Comparison of ENCODE assay signal across 8 cellular contexts in genomic region chr2:202634556-202635440, GRCh38. TPM values are rescaled to one million over a fixed set of nuclear protein-coding genes. Genes with fewer than 3 reads are reported as not detected.
DNase-seq lines count a peak whose midpoint lies in the region; ATAC-seq and TF ChIP-seq lines count a peak whose summit lies in the region.

Gene FAM117B (plus strand): TSS chr2:202634969. CDS start chr2:202635188, 219 bp downstream.

- no peaks in the 10 kb centered on the region for H3K36me3 ChIP-seq in CD4-positive, alpha-beta memory T cell (ENCODE audit: insufficient read depth, low read length)
- no peaks in the 10 kb centered on the region for H3K36me3 ChIP-seq in right lobe of liver

- CTCF ChIA-PET in CD4-positive, alpha-beta memory T cell (lab: Charles Lee; ENCODE audit: partially characterized antibody), result interaction anchor here (1.0 to 3.2 kb wide), 5 partner anchors 8 to 236 kb away, joined by 3 to 23 read pairs (median 4); no protein-coding TSS in a partner anchor
- CTCF ChIA-PET in activated CD4-positive, alpha-beta memory T cell treated with anti-CD3 and anti-CD28 coated beads for 36 hours (lab: Charles Lee), result interaction anchor here (1.1 to 3.2 kb wide), 4 partner anchors 21 to 66 kb away, joined by 3 to 17 read pairs (median 4); no protein-coding TSS in a partner anchor

- no peaks in the 10 kb centered on the region for H3K9me3 ChIP-seq in CD4-positive, alpha-beta memory T cell (ENCODE audit: control insufficient read depth in 1 of 2, low read length in 2 of 2)
- H3K9me3 ChIP-seq in right lobe of liver, result no peaks in the 10 kb centered on the region

- peak; percentile 86 for ATAC-seq in GM19455 (IDR thresholded peaks at IDR 0.05; ENCODE audit: unreplicated experiment)
- ATAC-seq in right lobe of liver, result peak; percentile 93 to 97 (median 94)

- H3K27me3 Mint-ChIP-seq in CD4-positive, alpha-beta memory T cell, result no peaks in the 10 kb centered on the region
- H3K27me3 Mint-ChIP-seq in activated CD4-positive, alpha-beta memory T cell treated with anti-CD3 and anti-CD28 coated beads for 36 hours, result no peaks in the 10 kb centered on the region

- peak; percentile 95 to 99 (median 97) for DNase-seq in CD4-positive, alpha-beta memory T cell
- peak; percentile 98 for DNase-seq in HK-2 (ENCODE audit: unreplicated experiment)
- peak; percentile 94 for DNase-seq in NCI-H82 treated with DMSO at 0.1 percent for 48 hours (lab: John Stamatoyannopoulos, UW; ENCODE audit: unreplicated experiment)
- peak; percentile 99 for DNase-seq in activated CD4-positive, alpha-beta memory T cell treated with anti-CD3 and anti-CD28 coated beads for 36 hours
- DNase-seq in dorsolateral prefrontal cortex, result peak; percentile 96 to 99 (median 98)
- peak; percentile 99 for DNase-seq in right lobe of liver
- DNase-seq in stimulated activated CD4-positive, alpha-beta T cell treated with anti-CD3 and anti-CD28 coated beads, Interleukin-4, amount 100 ng/mL, for 24 hours, result peak; percentile 98

- peaks cover 36 to 48% (median 42%) of the 10 kb centered on the region in 4 donors for H3K4me1 Mint-ChIP-seq in CD4-positive, alpha-beta memory T cell
- peaks cover 43% of the 10 kb centered on the region for H3K4me1 Mint-ChIP-seq in activated CD4-positive, alpha-beta memory T cell treated with anti-CD3 and anti-CD28 coated beads for 36 hours (ENCODE audit: low read depth)

- H3K36me3 Mint-ChIP-seq in CD4-positive, alpha-beta memory T cell, result peaks cover 0 to 12% of the 10 kb centered on the region in 2 donors
- peaks cover 5% of the 10 kb centered on the region for H3K36me3 Mint-ChIP-seq in activated CD4-positive, alpha-beta memory T cell treated with anti-CD3 and anti-CD28 coated beads for 36 hours

- H3K27ac ChIP-seq in CD4-positive, alpha-beta memory T cell (ENCODE audit: low read depth, low read length), result peak within 1 kb of the TSS; percentile 67
- H3K27ac ChIP-seq in dorsolateral prefrontal cortex (peak within 1 kb of the TSS; percentile 59 to 98 (median 91)), right lobe of liver (peak within 1 kb of the TSS; percentile 56 to 90 (median 89))

- H3K9me3 Mint-ChIP-seq in CD4-positive, alpha-beta memory T cell, result no peaks in the 10 kb centered on the region
- no peaks in the 10 kb centered on the region for H3K9me3 Mint-ChIP-seq in activated CD4-positive, alpha-beta memory T cell treated with anti-CD3 and anti-CD28 coated beads for 36 hours

- 0% methylated on average over 4 of the region's 83 CpGs for WGBS in right lobe of liver (ENCODE audit: insufficient coverage, low coverage, low lambda C conversion rate, missing lambda C conversion rate)

- H3K4me1 ChIP-seq in CD4-positive, alpha-beta memory T cell (ENCODE audit: insufficient read depth, low read length), result peaks cover 52% of the 10 kb centered on the region
- peaks cover 0 to 18% (median 3%) of the 10 kb centered on the region in 4 donors for H3K4me1 ChIP-seq in right lobe of liver

- peak within 1 kb of the TSS; percentile 55 to 72 for H3K4me3 ChIP-seq in CD4-positive, alpha-beta memory T cell (ENCODE audit: low read length in 2 of 2)
- H3K4me3 ChIP-seq in dorsolateral prefrontal cortex (peak within 1 kb of the TSS; percentile 59 to 96 (median 87)), right lobe of liver (peak within 1 kb of the TSS; percentile 88 to 92 (median 88))

- intact Hi-C loops in CD4-positive, alpha-beta memory T cell (cut with micrococcal nuclease), result loop anchor here (1.0 to 10.0 kb wide), 14 partner anchors 9 to 1772 kb away; partner anchors contain the start of genes ABI2, BMPR2, CLK1 and CYP20A1
- intact Hi-C loops in activated CD4-positive, alpha-beta memory T cell treated with anti-CD3 and anti-CD28 coated beads for 36 hours (cut with micrococcal nuclease), result loop anchor here (1.0 to 10.0 kb wide), 12 partner anchors 46 to 1380 kb away; partner anchors contain the start of genes BMPR2, CYP20A1, ICA1L and ICOS
- intact Hi-C loops in dorsolateral prefrontal cortex (cut with DNase I), result loop anchor here (2.0 to 10.0 kb wide), 6 partner anchors 236 to 693 kb away; partner anchors contain the start of genes BMPR2 (in 2 of the 2), ABI2 (in 1 of the 2), ICA1L (in 1 of the 2) and NBEAL1 (in 1 of the 2)
- intact Hi-C loops in right lobe of liver (cut with DNase I), result no loop called here

- peak within 1 kb of the TSS; percentile 94 to 99 (median 98) for H3K4me3 Mint-ChIP-seq in CD4-positive, alpha-beta memory T cell
- H3K4me3 Mint-ChIP-seq in activated CD4-positive, alpha-beta memory T cell treated with anti-CD3 and anti-CD28 coated beads for 36 hours, result peak within 1 kb of the TSS; percentile 95

- POLR2A ChIA-PET in CD4-positive, alpha-beta memory T cell (lab: Charles Lee; ENCODE audit: partially characterized antibody), result interaction anchor here (0.6 to 3.1 kb wide), 28 partner anchors 9 to 1771 kb away, joined by 3 to 56 read pairs (median 4); partner anchors contain the start of genes ABI2, ALS2, CARF and CLK1
- POLR2A ChIA-PET in activated CD4-positive, alpha-beta memory T cell treated with anti-CD3 and anti-CD28 coated beads for 36 hours (lab: Charles Lee), result interaction anchor here (0.9 to 2.2 kb wide), 6 partner anchors 9 to 380 kb away, joined by 3 to 10 read pairs (median 5); partner anchors contain the start of genes ICA1L and NBEAL1

- H3K27me3 ChIP-seq in CD4-positive, alpha-beta memory T cell (ENCODE audit: insufficient read depth, low read length), result no peaks in the 10 kb centered on the region
- H3K27me3 ChIP-seq in dorsolateral prefrontal cortex (no peaks in the 10 kb centered on the region), right lobe of liver (no peaks in the 10 kb centered on the region)

- H3K27ac Mint-ChIP-seq in CD4-positive, alpha-beta memory T cell, result peak within 1 kb of the TSS; percentile 95 to 100 (median 99)
- peak within 1 kb of the TSS; percentile 94 for H3K27ac Mint-ChIP-seq in activated CD4-positive, alpha-beta memory T cell treated with anti-CD3 and anti-CD28 coated beads for 36 hours

- peak in 20 of 56 donors; percentile 6 to 35 (median 14) for TF ChIP-seq CTCF in dorsolateral prefrontal cortex (IDR thresholded peaks at IDR 0.05 in 54 of 56, conservative IDR thresholded peaks at IDR 0.05 in 2 of 56; ENCODE audit: low read depth in 1 of 56, partially characterized antibody in 56 of 56)
- no peak for TF ChIP-seq CTCF in right lobe of liver (IDR thresholded peaks at IDR 0.05)

- peak; percentile 72 for TF ChIP-seq POLR2A in right lobe of liver (IDR thresholded peaks at IDR 0.05)

RNA-seq across cellular contexts. Expression of gene FAM117B, which starts in this region (rescaled TPM):
- 10 to 100 TPM; 26.2 to 27.1 TPM for total RNA-seq in CD4-positive, alpha-beta memory T cell
- 10 to 100 TPM in 1 of 2 donors, 1 to 10 TPM in 1; 4.8 to 11.9 TPM for polyA plus RNA-seq in CD4-positive, alpha-beta memory T cell
- 1 to 10 TPM; 5.8 to 5.9 TPM for total RNA-seq in activated CD4-positive, alpha-beta memory T cell treated with anti-CD3 and anti-CD28 coated beads for 36 hours
- total RNA-seq in dorsolateral prefrontal cortex (10 to 100 TPM; 11.0 to 28.9 (median 19.0) TPM), right lobe of liver (1 to 10 TPM; 1.8 to 2.8 (median 2.3) TPM)

Comparison
In these comparisons a context has a peak if more than half of its experiments do, and no peak if none do; other contexts are left out.
1. Peak in every context shown above with its lines: DNase-seq, ATAC-seq, H3K4me3 ChIP-seq and H3K27ac ChIP-seq.
2. intact Hi-C loops: an anchor here in CD4-positive, alpha-beta memory T cell (1.0 to 10.0 kb wide), activated CD4-positive, alpha-beta memory T cell treated with anti-CD3 and anti-CD28 coated beads for 36 hours (1.0 to 10.0 kb wide) and dorsolateral prefrontal cortex (2.0 to 10.0 kb wide); none called in right lobe of liver.